13 cellular contexts compared by ENCODE assay signal in genomic region chr9:133656211-133657119, GRCh38. TPM values are rescaled to one million over a fixed set of nuclear protein-coding genes. Genes with fewer than 3 reads are reported as not detected.
A peak's percentile ranks its signal among the peaks of the same experiment; 100 is the strongest.
DNase-seq lines count a peak whose midpoint lies in the region; ATAC-seq and TF ChIP-seq lines count a peak whose summit lies in the region.
"Had no signal": no experiment of that assay in that cellular context is flagged by ENCODE, and none has a peak within 500 bp of the region (broad histone marks: within the 10 kb centered on the region; RNA-seq: fewer than 3 reads in every experiment).

No MANE protein-coding gene starts in this region.

- DNase-seq in CD4-positive, alpha-beta T cell: peak; percentile 39 to 68 (median 60)
- peak; percentile 24 for DNase-seq in Jurkat, Clone E6-1 (ENCODE audit: low read depth, low spot score)
- DNase-seq in activated CD4-positive, alpha-beta T cell treated with anti-CD3 and anti-CD28 coated beads, Interleukin-2, amount 50 U/mL, for 48 hours: peak; percentile 8 to 24
- DNase-seq in foreskin keratinocyte (no peak), left ventricle myocardium superior (no peak), HFFc6 (no peak), Karpas-422 (no peak)
- DNase-seq: heart left ventricle had no signal

- peaks cover 7% of the 10 kb centered on the region for H3K36me3 Mint-ChIP-seq in CD4-positive, alpha-beta T cell (ENCODE audit: low read depth)
- no peaks in the 10 kb centered on the region for H3K36me3 Mint-ChIP-seq in HFFc6 (ENCODE audit: low read depth)
- H3K36me3 Mint-ChIP-seq: stimulated activated effector memory CD8-positive, alpha-beta T cell treated with anti-CD3 and anti-CD28 coated beads, Interleukin-12 subunit alpha, Interleukin-12 subunit beta, amount 100 ng/mL, for 72 hours had no signal

- no peak overlapping the region for H3K4me3 ChIP-seq in Jurkat, Clone E6-1 (ENCODE audit: low read length)
- H3K4me3 ChIP-seq in Karpas-422 (ENCODE audit: low read length): no peak overlapping the region
- H3K4me3 ChIP-seq: heart left ventricle, lower lobe of right lung, smooth muscle cell had no signal

- H2AFZ ChIP-seq in Karpas-422 (ENCODE audit: low read length): no peak overlapping the region

- H3K27ac Mint-ChIP-seq in CD4-positive, alpha-beta T cell: peak overlapping the region; percentile 93
- H3K27ac Mint-ChIP-seq in HFFc6: no peak overlapping the region
- H3K27ac Mint-ChIP-seq: stimulated activated effector memory CD8-positive, alpha-beta T cell treated with anti-CD3 and anti-CD28 coated beads, Interleukin-12 subunit alpha, Interleukin-12 subunit beta, amount 100 ng/mL, for 72 hours had no signal

- no peaks in the 10 kb centered on the region for H3K9me3 Mint-ChIP-seq in CD4-positive, alpha-beta T cell
- no peaks in the 10 kb centered on the region for H3K9me3 Mint-ChIP-seq in HFFc6
- H3K9me3 Mint-ChIP-seq: stimulated activated effector memory CD8-positive, alpha-beta T cell treated with anti-CD3 and anti-CD28 coated beads, Interleukin-12 subunit alpha, Interleukin-12 subunit beta, amount 100 ng/mL, for 72 hours had no signal

- H3K27me3 ChIP-seq in CD4-positive, alpha-beta T cell (ENCODE audit: control insufficient read depth, insufficient read depth, low read length): peaks cover 5% of the 10 kb centered on the region
- H3K27me3 ChIP-seq in foreskin keratinocyte (peaks cover 68% of the 10 kb centered on the region), Karpas-422 (ENCODE audit: low read length) (no peaks in the 10 kb centered on the region)

- H3K4me3 Mint-ChIP-seq in CD4-positive, alpha-beta T cell: peak overlapping the region; percentile 88
- H3K4me3 Mint-ChIP-seq in HFFc6: no peak overlapping the region
- H3K4me3 Mint-ChIP-seq: stimulated activated effector memory CD8-positive, alpha-beta T cell treated with anti-CD3 and anti-CD28 coated beads, Interleukin-12 subunit alpha, Interleukin-12 subunit beta, amount 100 ng/mL, for 72 hours had no signal

- peak; percentile 69 for ATAC-seq in CD4-positive, alpha-beta T cell (ENCODE audit: poor library complexity)
- ATAC-seq in foreskin keratinocyte: no peak
- no peak for ATAC-seq in left ventricle myocardium superior
- ATAC-seq in GM19395 (IDR thresholded peaks at IDR 0.05; ENCODE audit: unreplicated experiment): no peak
- ATAC-seq: lower lobe of right lung; SK-N-SH treated with all-trans-retinoic acid at 6 μM for 48 hours; stimulated activated effector memory CD8-positive, alpha-beta T cell treated with anti-CD3 and anti-CD28 coated beads, Interleukin-12 subunit alpha, Interleukin-12 subunit beta, amount 100 ng/mL, for 72 hours had no signal

- POLR2A ChIA-PET in CD4-positive, alpha-beta T cell (lab: Charles Lee): interaction anchor here (0.7 to 3.8 kb wide), 7 partner anchors 9 to 71 kb away, joined by 3 to 26 read pairs (median 5); no protein-coding TSS in a partner anchor

- CTCF ChIA-PET in CD4-positive, alpha-beta T cell (lab: Charles Lee): interaction anchor here (1.0 to 1.6 kb wide), 6 partner anchors 19 to 70 kb away, joined by 3 to 6 read pairs (median 6); no protein-coding TSS in a partner anchor

- H3K9ac ChIP-seq in Karpas-422 (ENCODE audit: low read length): no peak overlapping the region

- H3K36me3 ChIP-seq in Karpas-422 (ENCODE audit: insufficient read depth, low read length): no peaks in the 10 kb centered on the region
- H3K36me3 ChIP-seq: heart left ventricle, lower lobe of right lung had no signal

- no peaks in the 10 kb centered on the region for H3K9me2 ChIP-seq in Karpas-422 (replicated peaks; ENCODE audit: insufficient read depth, low read length)

- H4K20me1 ChIP-seq in Karpas-422 (ENCODE audit: insufficient read depth, low read depth, low read length): no peaks in the 10 kb centered on the region

- H3K4me1 Mint-ChIP-seq in CD4-positive, alpha-beta T cell (ENCODE audit: low read depth): peaks cover 47% of the 10 kb centered on the region
- peaks cover 11% of the 10 kb centered on the region for H3K4me1 Mint-ChIP-seq in HFFc6 (ENCODE audit: low read depth)

- peaks cover 33% of the 10 kb centered on the region for H3K27me3 Mint-ChIP-seq in CD4-positive, alpha-beta T cell
- peaks cover 39% of the 10 kb centered on the region for H3K27me3 Mint-ChIP-seq in HFFc6 (ENCODE audit: insufficient read depth)

- no peaks in the 10 kb centered on the region for H3K9me3 ChIP-seq in CD4-positive, alpha-beta T cell (ENCODE audit: control insufficient read depth, low read length)
- no peaks in the 10 kb centered on the region for H3K9me3 ChIP-seq in Karpas-422 (ENCODE audit: low read length)
- H3K9me3 ChIP-seq: heart left ventricle, lower lobe of right lung had no signal

- H3K79me2 ChIP-seq in Karpas-422 (ENCODE audit: low read length): no peaks in the 10 kb centered on the region

- H3K27ac ChIP-seq in CD4-positive, alpha-beta T cell (ENCODE audit: low read depth, low read length): no peak overlapping the region
- H3K27ac ChIP-seq in foreskin keratinocyte: no peak overlapping the region
- no peak overlapping the region for H3K27ac ChIP-seq in Karpas-422 (ENCODE audit: low read length)
- H3K27ac ChIP-seq: heart left ventricle, lower lobe of right lung had no signal

- no peak overlapping the region for H3K4me2 ChIP-seq in Karpas-422 (ENCODE audit: low read depth, low read length, poor library complexity, severe bottlenecking)
- H3K4me2 ChIP-seq: smooth muscle cell had no signal

- H3K4me1 ChIP-seq in foreskin keratinocyte (no peaks in the 10 kb centered on the region), Karpas-422 (ENCODE audit: low read length) (no peaks in the 10 kb centered on the region)

- intact Hi-C loops in CD4-positive, alpha-beta T cell (cut with DNase I, micrococcal nuclease): loop anchor here (1.0 to 2.0 kb wide), 4 partner anchors 20 to 70 kb away; no protein-coding TSS in a partner anchor
- intact Hi-C loops in left ventricle myocardium superior (cut with micrococcal nuclease): no loop called here

- TF ChIP-seq CTCF in CD4-positive, alpha-beta T cell (IDR thresholded peaks at IDR 0.05): peak; percentile 52
- TF ChIP-seq CTCF in foreskin keratinocyte (conservative IDR thresholded peaks at IDR 0.05): peak; percentile 16
- no peak for TF ChIP-seq CTCF in HFFc6 (IDR thresholded peaks at IDR 0.05)

RNA-seq across cellular contexts. Expression of gene DBH, which starts 20.3 kb away (rescaled TPM):
- 1 to 10 TPM; 1.7 to 1.8 TPM for total RNA-seq in CD4-positive, alpha-beta T cell
- polyA plus RNA-seq in Jurkat, Clone E6-1 (2012; ENCODE audit: insufficient read depth, insufficient read length): 1.3 TPM
- total RNA-seq in foreskin keratinocyte: not detected in 2 replicates
- polyA plus RNA-seq in foreskin keratinocyte: not detected in 2 replicates
- not detected for total RNA-seq in left ventricle myocardium superior
- total RNA-seq in HFFc6 (2021; fragmentation: NEBNext Ultra II Directional; extraction: Animal tissue kit (Norgen Biotek cat#: 25700)): not detected
- not detected in 2 replicates for total RNA-seq in Karpas-422 (2014; rRNA removed; shearing (Covaris generic); ENCODE audit: low replicate concordance)
- total RNA-seq: lower lobe of right lung, smooth muscle cell had no signal
- polyA plus RNA-seq: heart left ventricle had no signal

RNA-seq across cellular contexts. Expression of gene FAM163B, which starts 47.3 kb away (rescaled TPM):
- not detected for total RNA-seq in CD4-positive, alpha-beta T cell
- polyA plus RNA-seq in Jurkat, Clone E6-1 (2012; ENCODE audit: insufficient read depth, insufficient read length): not detected
- total RNA-seq in foreskin keratinocyte (not detected in 2 replicates), left ventricle myocardium superior (not detected)
- polyA plus RNA-seq in foreskin keratinocyte: not detected in 2 replicates
- not detected for total RNA-seq in HFFc6 (2021; fragmentation: NEBNext Ultra II Directional; extraction: Animal tissue kit (Norgen Biotek cat#: 25700))
- not detected in 2 replicates for total RNA-seq in Karpas-422 (2014; rRNA removed; shearing (Covaris generic); ENCODE audit: low replicate concordance)
- total RNA-seq: heart left ventricle, lower lobe of right lung had no signal

Comparison
In these comparisons a context has a peak if more than half of its experiments do, and no peak if none do; other contexts are left out.
1. DNase-seq: peak in CD4-positive, alpha-beta T cell (10 of 10), Jurkat, Clone E6-1 (single experiment) and activated CD4-positive, alpha-beta T cell treated with anti-CD3 and anti-CD28 coated beads, Interleukin-2, amount 50 U/mL, for 48 hours (2 of 2); none in foreskin keratinocyte (0 of 2), left ventricle myocardium superior (single experiment), HFFc6 (single experiment) and Karpas-422 (single experiment).